ENCODE assay signal across 9 cellular contexts in the genomic region with DNA sequence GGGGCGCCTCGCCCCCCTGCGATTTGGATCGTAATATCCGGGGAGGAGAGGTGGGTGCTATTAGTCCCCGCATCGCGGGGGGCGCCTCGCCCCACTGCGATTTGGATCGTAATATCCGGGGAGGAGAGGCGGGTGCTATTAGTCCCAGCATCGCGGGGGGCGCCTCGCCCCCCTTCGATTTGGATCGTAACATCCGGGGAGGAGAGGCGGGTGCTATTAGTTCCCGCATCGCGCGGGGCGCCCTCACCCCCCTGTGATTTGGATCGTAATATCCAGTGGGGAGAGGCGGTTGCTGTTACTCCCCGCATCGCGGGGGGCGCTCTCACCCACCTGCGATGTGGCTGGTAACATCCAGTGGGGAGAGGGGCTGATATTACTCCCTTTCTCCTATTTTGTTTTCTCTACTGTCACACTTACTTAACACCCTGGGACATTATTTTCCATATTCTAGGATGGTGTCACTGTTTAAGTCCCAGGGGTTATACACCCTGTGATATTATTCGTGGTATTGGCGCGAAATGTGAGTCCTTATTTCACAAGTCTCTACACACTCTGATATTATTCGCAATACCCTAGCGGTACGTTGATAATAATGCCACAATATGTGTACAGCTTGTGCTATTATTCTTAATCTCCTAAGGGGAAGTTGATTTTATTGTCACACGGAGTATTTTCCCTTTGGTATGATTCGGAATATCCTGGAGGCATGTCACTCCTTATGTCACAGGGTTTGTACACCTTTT.
DNase-seq lines count a peak whose midpoint lies in the region; ATAC-seq and TF ChIP-seq lines count a peak whose summit lies in the region.
"Had no signal": no experiment of that assay in that cellular context is flagged by ENCODE, and none has a peak within 500 bp of the region (broad histone marks: within the 10 kb centered on the region; RNA-seq: fewer than 3 reads in every experiment).

No MANE protein-coding gene starts in this region.

- CTCF ChIA-PET in GM10248 (lab: Yijun Ruan, JAX) = no interaction called here

- POLR2A ChIA-PET in GM10248 (lab: Yijun Ruan, JAX) = no interaction called here

- DNase-seq in GM10248 (ENCODE audit: extremely low spot score) (peak; percentile 15), NCI-H345 (lab: John Stamatoyannopoulos, UW) (peak; percentile 69), iPS-NIHi7 (ENCODE audit: extremely low spot score) (peak; percentile 58)
- peak; percentile 16 for DNase-seq in activated T-helper 9 cell treated with anti-CD3 and anti-CD28 coated beads, Interleukin-2, amount 50 U/mL, for 16 hours (ENCODE audit: low read depth)
- peak; percentile 14 for DNase-seq in stimulated activated naive CD4-positive, alpha-beta T cell treated with Interleukin-2 at 50 U/mL for 16 hours (lab: John Stamatoyannopoulos, UW)

- no peak for ATAC-seq in HG03039 (IDR thresholded peaks at IDR 0.05; ENCODE audit: unreplicated experiment)
- ATAC-seq in GM19328 (IDR thresholded peaks at IDR 0.05; ENCODE audit: unreplicated experiment) = no peak
- ATAC-seq in HG03565 (IDR thresholded peaks at IDR 0.05; ENCODE audit: unreplicated experiment) = no peak
- ATAC-seq: psoas muscle had no signal

- TF ChIP-seq CTCF in GM10248 (IDR thresholded peaks at IDR 0.05; ENCODE audit: control extremely low read depth, extremely low read depth, low read depth, missing control alignments) = peak; percentile 44

Comparison
In these comparisons a context has a peak if more than half of its experiments do, and no peak if none do; other contexts are left out.
1. DNase-seq: peak in every context shown above with its lines; median percentile 69 in NCI-H345; 58 in iPS-NIHi7; 16 in activated T-helper 9 cell treated with anti-CD3 and anti-CD28 coated beads, Interleukin-2, amount 50 U/mL, for 16 hours; 15 in GM10248; 14 in stimulated activated naive CD4-positive, alpha-beta T cell treated with Interleukin-2 at 50 U/mL for 16 hours.